ENCODE assay signal across 8 cellular contexts in genomic region chr21:40143822-40144525, GRCh38.
DNase-seq lines count a peak whose midpoint lies in the region; ATAC-seq, FAIRE-seq and TF ChIP-seq lines count a peak whose summit lies in the region.

No MANE protein-coding gene starts in this region.

- DNase-seq in 8988T (peak; percentile 17), NCI-H2029 (lab: John Stamatoyannopoulos, UW) (peak; percentile 51), fibroblast of peridontal ligament (ENCODE audit: extremely low read depth) (peak; percentile 27), osteocyte (ENCODE audit: extremely low spot score, unreplicated experiment) (no peak)
- DNase-seq in activated CD4-positive, alpha-beta T cell treated with anti-CD3 and anti-CD28 coated beads, Interleukin-2, amount 50 U/mL, for 48 hours: peak; percentile 55 to 60

- ATAC-seq in GM21723 (IDR thresholded peaks at IDR 0.05; ENCODE audit: unreplicated experiment) (no peak), HG02763 (IDR thresholded peaks at IDR 0.05; ENCODE audit: unreplicated experiment) (no peak)

- peak; percentile 71 for TF ChIP-seq CTCF in osteocyte (IDR thresholded peaks at IDR 0.05)

- no peak overlapping the region for H3K4me3 Mint-ChIP-seq in osteocyte (ENCODE audit: unreplicated experiment)

- peak; percentile 52 for FAIRE-seq in G401.6 (lab: Jason Lieb, UNC)

- no peaks in the 10 kb centered on the region for H3K27me3 Mint-ChIP-seq in osteocyte (ENCODE audit: unreplicated experiment)

- H3K4me1 Mint-ChIP-seq in osteocyte (ENCODE audit: unreplicated experiment): no peaks in the 10 kb centered on the region

- no peaks in the 10 kb centered on the region for H3K9me3 Mint-ChIP-seq in osteocyte (ENCODE audit: unreplicated experiment)

- no peak overlapping the region for H3K27ac Mint-ChIP-seq in osteocyte (ENCODE audit: unreplicated experiment)

- H3K36me3 Mint-ChIP-seq in osteocyte (ENCODE audit: unreplicated experiment): no peaks in the 10 kb centered on the region
